Comparison of ENCODE assay signal across 22 cellular contexts in the genomic region with DNA sequence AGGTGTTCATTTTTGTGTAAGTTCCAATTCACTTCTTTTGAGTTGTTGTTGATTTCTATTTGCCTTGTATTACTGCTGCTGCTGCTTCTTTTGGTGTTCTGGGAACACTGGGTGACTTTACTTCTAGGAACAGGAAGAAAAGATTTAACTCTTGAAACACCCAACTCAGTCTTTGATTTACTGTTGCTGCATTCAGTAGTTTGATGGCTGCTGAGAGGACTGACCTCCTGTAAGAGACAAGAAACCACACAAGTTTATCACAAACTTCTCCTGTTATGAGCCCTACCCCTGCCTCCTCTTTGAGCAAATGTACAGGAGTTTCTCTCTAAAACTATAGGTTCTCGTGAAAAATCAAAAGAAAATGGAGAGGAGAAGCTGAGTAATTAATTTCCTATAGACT.
"Had no signal": no experiment of that assay in that cellular context is flagged by ENCODE, and none has a peak within 500 bp of the region (broad histone marks: within the 10 kb centered on the region; RNA-seq: fewer than 3 reads in every experiment).

No MANE protein-coding gene starts in this region.

- H3K36me3 ChIP-seq: SJCRH30 had no signal

- DNase-seq: Kasumi-1, KG1, MM.1S, NCI-H1048, NCI-H1105, NCI-H1417, NCI-H1436 treated with DMSO at 0.1 percent for 48 hours, NCI-H1694, NCI-H187 treated with DMSO at 0.1 percent for 48 hours, NCI-H2029 treated with DMSO at 0.1 percent for 48 hours, NCI-H2171 treated with DMSO at 0.1 percent for 48 hours, NCI-H345, NCI-H446 treated with DMSO at 0.1 percent for 48 hours, NCI-H510A treated with DMSO at 0.1 percent for 48 hours, NCI-H526, NCI-H748 treated with DMSO at 0.1 percent for 48 hours, PC-3, SHP77 treated with DMSO at 0.1 percent for 48 hours, SJCRH30 had no signal

- H3K9me3 ChIP-seq: SJCRH30 had no signal

- H3K4me3 ChIP-seq: SJCRH30 had no signal

- ATAC-seq: Panc1, PC-3, SK-N-SH treated with all-trans-retinoic acid at 6 μM for 48 hours had no signal

- H3K27ac ChIP-seq: RWPE1, SJCRH30 had no signal
